ENCODE assay signal across 13 cellular contexts in the genomic region with DNA sequence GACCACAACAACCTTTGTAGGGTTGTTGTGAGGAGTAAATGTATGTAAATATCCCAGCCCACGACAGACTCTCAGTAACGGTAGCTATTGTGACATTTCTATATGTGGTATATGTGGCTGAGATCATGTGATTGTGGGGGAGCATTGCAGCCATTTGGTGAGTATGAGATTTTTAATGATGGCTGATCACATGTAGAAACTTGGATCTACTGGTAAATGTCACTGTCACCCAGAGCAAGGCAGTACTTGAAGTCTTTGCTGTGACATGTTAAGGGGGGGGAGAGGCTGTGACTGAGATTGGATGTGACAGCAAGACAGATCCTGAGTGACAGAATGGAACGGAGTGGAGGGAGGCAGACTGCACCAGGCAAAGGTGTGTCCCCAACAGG. TPM values are rescaled to one million over a fixed set of nuclear protein-coding genes. Genes with fewer than 3 reads are reported as not detected.
A peak's percentile ranks its signal among the peaks of the same experiment; 100 is the strongest.
DNase-seq lines count a peak whose midpoint lies in the region; ATAC-seq, FAIRE-seq and TF ChIP-seq lines count a peak whose summit lies in the region.
"Had no signal": no experiment of that assay in that cellular context is flagged by ENCODE, and none has a peak within 500 bp of the region (broad histone marks: within the 10 kb centered on the region; RNA-seq: fewer than 3 reads in every experiment).

No MANE protein-coding gene starts in this region.

- peak overlapping the region; percentile 28; the same call in 1 of the 2 replicates for H2AFZ ChIP-seq in OCI-LY1 (ENCODE audit: low read length)

- H3K9me3 ChIP-seq in OCI-LY1 (ENCODE audit: low read length): no peaks in the 10 kb centered on the region
- H3K9me3 ChIP-seq in small intestine (ENCODE audit: control insufficient read depth, low read depth): no peaks in the 10 kb centered on the region
- H3K9me3 ChIP-seq: SK-N-SH had no signal

- peak; percentile 69 for DNase-seq in CD1c-positive myeloid dendritic cell (ENCODE audit: extremely low spot score)
- DNase-seq in GM20000 (ENCODE audit: low spot score): peak; percentile 42
- DNase-seq in left cardiac atrium: no peak
- DNase-seq in epidermal melanocyte (ENCODE audit: insufficient read length, low spot score): no peak
- no peak for DNase-seq in NCI-H2107 (lab: John Stamatoyannopoulos, UW)
- DNase-seq in small intestine: no peak
- no peak for DNase-seq in H4 (ENCODE audit: low spot score)
- DNase-seq: NCI-H1105 treated with DMSO at 0.1 percent for 48 hours, SK-N-SH had no signal

- H3K36me3 ChIP-seq in OCI-LY1 (ENCODE audit: insufficient read depth, low read length): no peaks in the 10 kb centered on the region
- H3K36me3 ChIP-seq in small intestine (ENCODE audit: control insufficient read depth in 2 of 2, insufficient read depth in 2 of 2, low read length in 2 of 2): no peaks in the 10 kb centered on the region

- intact Hi-C loops in left cardiac atrium (cut with DNase I): no loop called here

- H3K4me1 ChIP-seq in OCI-LY1 (ENCODE audit: insufficient read depth, low read length, severe bottlenecking) (peaks cover 19% of the 10 kb centered on the region), small intestine (ENCODE audit: control insufficient read depth in 2 of 2, insufficient read depth in 1 of 2, low read depth in 1 of 2, low read length in 1 of 2) (peaks cover 0 to 6% of the 10 kb centered on the region in 2 donors)

- no peak overlapping the region; the same call in 1 of the 2 replicates for H3K9ac ChIP-seq in OCI-LY1 (ENCODE audit: low read length)
- H3K9ac ChIP-seq: SK-N-SH had no signal

- H3K4me3 ChIP-seq in OCI-LY1 (ENCODE audit: low read depth, low read length, poor library complexity, severe bottlenecking): no peak overlapping the region
- H3K4me3 ChIP-seq in small intestine (ENCODE audit: low read depth in 1 of 2, low read length in 2 of 2): no peak overlapping the region

- H3K27ac ChIP-seq in OCI-LY1 (ENCODE audit: low read depth, low read length, poor library complexity, severe bottlenecking): peak overlapping the region; percentile 6
- peak overlapping the region in 1 of 2 donors; percentile 43 for H3K27ac ChIP-seq in small intestine (ENCODE audit: low read depth in 1 of 2, low read length in 1 of 2)
- H3K27ac ChIP-seq: epithelial cell of prostate had no signal

- H3F3A ChIP-seq in OCI-LY1 (ENCODE audit: insufficient read depth, low read length): no peaks in the 10 kb centered on the region

- H3K79me2 ChIP-seq in OCI-LY1 (ENCODE audit: insufficient read depth, low read length): no peaks in the 10 kb centered on the region

- H3K4me2 ChIP-seq in OCI-LY1 (ENCODE audit: low read length): peak overlapping the region; percentile 27; the same call in 1 of the 2 replicates
- H3K4me2 ChIP-seq: SK-N-SH had no signal

- 67 to 71% (median 69%) methylated on average over 3 of the region's 3 CpGs for WGBS in small intestine, 3 donors

- no peak for FAIRE-seq in small intestine (lab: Jason Lieb, UNC)
- FAIRE-seq: D721Med had no signal

- ATAC-seq in left cardiac atrium: peak; percentile 79 to 87
- ATAC-seq: sciatic nerve had no signal

- H3K27me3 ChIP-seq in OCI-LY1 (ENCODE audit: insufficient read depth, low read length): no peaks in the 10 kb centered on the region
- no peaks in the 10 kb centered on the region for H3K27me3 ChIP-seq in small intestine (ENCODE audit: control insufficient read depth in 2 of 2, insufficient read depth in 2 of 2, low read length in 2 of 2)

- H4K20me1 ChIP-seq in OCI-LY1 (ENCODE audit: insufficient read depth, low read length): no peaks in the 10 kb centered on the region

- no peaks in the 10 kb centered on the region for H3K9me2 ChIP-seq in OCI-LY1 (ENCODE audit: low read depth, low read length)
- H3K9me2 ChIP-seq: SK-N-SH had no signal

- TF ChIP-seq CTCF in GM20000 (IDR thresholded peaks at IDR 0.05; ENCODE audit: extremely low read depth, missing control alignments) (no peak), OCI-LY1 (IDR thresholded peaks at IDR 0.05; ENCODE audit: low read length) (no peak)

RNA-seq across cellular contexts. Expression of gene MEF2D, which starts 23.9 kb away (rescaled TPM):
- total RNA-seq in left cardiac atrium: 10 to 100 TPM; 69.0 to 81.7 TPM
- 10 to 100 TPM in 1 of 3 donors, 1 to 10 TPM in 2; 5.8 to 16.8 (median 9.2) TPM for polyA plus RNA-seq in small intestine
- total RNA-seq in H4 (2014; rRNA removed; shearing (Covaris generic)): 3.9 and 7.9 TPM in 2 replicates

RNA-seq across cellular contexts. Expression of gene IQGAP3, which starts 47.9 kb away (rescaled TPM):
- under 1 TPM; 0.26 to 0.94 TPM for total RNA-seq in left cardiac atrium
- 10 to 100 TPM in 1 of 3 donors, under 1 TPM in 2; 0.54 to 13.8 (median 0.89) TPM for polyA plus RNA-seq in small intestine
- total RNA-seq in H4 (2014; rRNA removed; shearing (Covaris generic)): 9.2 and 12.7 TPM in 2 replicates

RNA-seq across cellular contexts. Expression of gene TTC24, which starts 55.0 kb away (rescaled TPM):
- not detected for total RNA-seq in left cardiac atrium
- under 1 TPM in 1 of 3 donors, not detected in 2; 0.19 TPM for polyA plus RNA-seq in small intestine
- total RNA-seq in H4 (2014; rRNA removed; shearing (Covaris generic)): not detected in 2 replicates
- total RNA-seq: sciatic nerve had no signal
- polyA plus RNA-seq: SK-N-SH had no signal

Comparison
In these comparisons a context has a peak if more than half of its experiments do, and no peak if none do; other contexts are left out.
1. DNase-seq: peak in CD1c-positive myeloid dendritic cell (single experiment) and GM20000 (single experiment); none in left cardiac atrium (single experiment), epidermal melanocyte (single experiment), NCI-H2107 (single experiment), small intestine (single experiment) and H4 (single experiment).